ENCODE assay signal across 8 cellular contexts in the genomic region with DNA sequence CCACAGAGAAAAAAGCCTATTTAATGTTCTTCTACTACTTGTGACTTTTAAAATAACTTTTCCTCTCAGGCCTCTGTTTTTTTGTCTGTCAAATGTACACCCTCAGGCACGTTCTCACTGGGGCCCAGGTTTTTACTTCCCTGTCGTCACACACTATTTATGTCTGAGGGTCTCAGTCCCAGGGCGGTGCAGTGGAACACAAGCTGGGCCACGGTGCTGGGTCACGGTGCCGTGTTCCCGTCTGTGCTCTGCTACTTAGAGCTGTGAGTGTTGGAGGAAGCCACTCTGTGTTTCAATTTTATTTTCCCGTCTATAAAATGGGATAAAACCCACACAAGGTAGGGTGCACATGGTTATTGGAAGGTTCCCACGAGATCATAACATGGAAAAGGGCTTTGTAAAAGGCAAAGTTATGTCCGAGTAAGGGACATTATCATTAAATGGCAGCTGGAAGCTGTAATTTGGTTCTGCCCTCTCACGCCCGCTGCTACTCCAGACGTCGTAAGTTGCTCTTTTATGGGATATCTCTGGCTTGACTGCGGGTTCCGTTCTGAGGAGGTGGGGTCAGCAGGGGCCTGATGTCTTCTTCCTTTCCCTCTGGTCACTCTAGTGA.
DNase-seq lines count a peak whose midpoint lies in the region; ATAC-seq and TF ChIP-seq lines count a peak whose summit lies in the region.

No MANE protein-coding gene starts in this region.

- TF ChIP-seq CTCF in RWPE1 (conservative IDR thresholded peaks at IDR 0.05; ENCODE audit: low read depth) (no peak), neutrophil (IDR thresholded peaks at IDR 0.05) (no peak)

- CTCF ChIA-PET in RWPE1 (lab: Yijun Ruan, JAX) = no interaction called here

- POLR2A ChIA-PET in RWPE1 (lab: Yijun Ruan, JAX; ENCODE audit: low non-redundant PET) = no interaction called here

- H3K4me3 ChIP-seq in neutrophil (ENCODE audit: low read depth in 1 of 2, low read length in 1 of 2) = peak overlapping the region; percentile 70 to 83

- H3K9me3 ChIP-seq in neutrophil = no peaks in the 10 kb centered on the region

- peaks cover 16% of the 10 kb centered on the region for H3K27me3 ChIP-seq in neutrophil

- TF ChIP-seq POLR2A in erythroblast (IDR thresholded peaks at IDR 0.05; ENCODE audit: low read length) = no peak

- DNase-seq in GF-D8 (lab: John Stamatoyannopoulos, UW) = peak; percentile 20
- no peak for DNase-seq in RWPE1 (ENCODE audit: low spot score)
- peak; percentile 79 to 80 for DNase-seq in erythroblast (lab: John Stamatoyannopoulos, UW)
- DNase-seq in NCI-H2081 treated with DMSO at 0.1 percent for 48 hours (lab: John Stamatoyannopoulos, UW) = no peak
- no peak for DNase-seq in NOMO-1 (lab: John Stamatoyannopoulos, UW; ENCODE audit: unreplicated experiment in 2 of 2)

- H3K27ac ChIP-seq in RWPE1 (peak overlapping the region; percentile 74), neutrophil (no peak overlapping the region)

- peaks cover 4% of the 10 kb centered on the region for H3K36me3 ChIP-seq in neutrophil

- H3K4me1 ChIP-seq in neutrophil (ENCODE audit: control insufficient read depth in 1 of 2, insufficient read depth in 1 of 2, low read depth in 1 of 2, low read length in 1 of 2) = peaks cover 10 to 14% of the 10 kb centered on the region in 2 experiments

- ATAC-seq in HG02610 (IDR thresholded peaks at IDR 0.05; ENCODE audit: unreplicated experiment) (no peak), HG03045 (IDR thresholded peaks at IDR 0.05; ENCODE audit: unreplicated experiment) (no peak)

Comparison
In these comparisons a context has a peak if more than half of its experiments do, and no peak if none do; other contexts are left out.
1. DNase-seq: peak in GF-D8 (single experiment) and erythroblast (2 of 2); none in RWPE1 (single experiment), NCI-H2081 treated with DMSO at 0.1 percent for 48 hours (single experiment) and NOMO-1 (0 of 2).